1 cellular context compared by ENCODE assay signal in the genomic region with DNA sequence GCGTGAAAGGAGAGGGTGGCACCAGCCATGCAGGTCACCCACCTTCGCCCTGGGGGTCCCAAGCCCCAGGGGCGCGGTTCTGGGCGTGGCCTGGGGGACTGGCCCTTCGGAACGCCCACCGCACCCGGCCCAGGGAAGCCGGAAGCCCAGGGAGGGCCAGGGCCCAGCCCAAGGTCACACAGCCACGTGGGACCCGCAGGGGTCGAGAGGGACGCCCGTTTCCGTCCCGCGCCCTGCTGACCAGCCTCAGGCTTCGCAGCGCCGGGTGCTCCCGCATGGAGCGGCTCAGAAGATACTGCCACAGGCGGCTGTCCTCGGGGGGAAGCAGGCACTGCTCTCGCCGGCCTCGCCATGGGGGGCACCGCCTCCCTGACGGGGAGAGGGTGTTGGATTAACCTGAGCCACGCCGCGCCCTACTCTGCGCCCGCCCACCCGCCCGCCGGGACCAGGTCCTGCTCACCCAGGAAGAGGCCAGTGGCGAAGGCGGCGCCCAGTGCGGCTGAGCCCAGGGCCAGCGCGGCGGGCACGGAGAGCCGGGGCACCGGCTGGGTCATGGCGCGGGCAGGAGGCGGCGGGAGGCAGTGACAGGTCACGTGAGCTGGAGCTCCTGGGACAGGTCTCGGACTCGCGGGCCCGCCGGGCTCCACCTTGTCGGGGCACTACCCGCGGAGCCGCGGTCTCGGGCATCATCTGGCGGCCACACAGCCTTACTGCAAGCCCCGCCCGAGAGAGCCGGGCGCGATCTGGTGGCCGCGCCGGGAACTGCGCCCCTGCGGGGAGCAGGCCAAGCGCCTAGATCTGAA.
TF ChIP-seq lines count a peak whose summit lies in the region.

A gene (minus strand): TSS at position 583 of the 803 bp plus-strand sequence. CDS start 29 bp downstream, at position 554.

TF ChIP-seq in GM12878, 131 proteins besides CTCF, POLR2A, EP300 and RAD21 (continued from another document):
- TF ChIP-seq, protein P1, sequence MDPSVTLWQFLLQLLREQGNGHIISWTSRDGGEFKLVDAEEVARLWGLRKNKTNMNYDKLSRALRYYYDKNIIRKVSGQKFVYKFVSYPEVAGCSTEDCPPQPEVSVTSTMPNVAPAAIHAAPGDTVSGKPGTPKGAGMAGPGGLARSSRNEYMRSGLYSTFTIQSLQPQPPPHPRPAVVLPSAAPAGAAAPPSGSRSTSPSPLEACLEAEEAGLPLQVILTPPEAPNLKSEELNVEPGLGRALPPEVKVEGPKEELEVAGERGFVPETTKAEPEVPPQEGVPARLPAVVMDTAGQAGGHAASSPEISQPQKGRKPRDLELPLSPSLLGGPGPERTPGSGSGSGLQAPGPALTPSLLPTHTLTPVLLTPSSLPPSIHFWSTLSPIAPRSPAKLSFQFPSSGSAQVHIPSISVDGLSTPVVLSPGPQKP (IDR thresholded peaks at IDR 0.05; ENCODE audit: low read depth, low read length) = 0 out of 2 replicates have a peak, but pooled peaks have one; percentile 12
- TF ChIP-seq TARDBP (IDR thresholded peaks at IDR 0.05; ENCODE audit: borderline replicate concordance) (0 out of 2 replicates have a peak, but pooled peaks have one; percentile 52), CREB1 (IDR thresholded peaks at IDR 0.05; ENCODE audit: low read depth) (no peak), MXI1 (IDR thresholded peaks at IDR 0.05; ENCODE audit: low read depth, low read length) (0 out of 2 replicates have a peak, but pooled peaks have one; percentile 19), PAX5 (IDR thresholded peaks at IDR 0.05; ENCODE audit: borderline replicate concordance, low read depth, low read length) (no peak), SIN3A (IDR thresholded peaks at IDR 0.05; ENCODE audit: low read depth, low read length) (peak; percentile 67; the same call in 1 of the 2 replicates), SREBF2 (IDR thresholded peaks at IDR 0.05; ENCODE audit: low read length) (no peak), RAD51 (IDR thresholded peaks at IDR 0.05) (peak; percentile 83), HCFC1 (IDR thresholded peaks at IDR 0.05; ENCODE audit: low read length) (peak; percentile 50; the same call in 1 of the 2 replicates), LARP7 (IDR thresholded peaks at IDR 0.05) (peak; percentile 84), NBN (IDR thresholded peaks at IDR 0.05) (peak; percentile 52; the same call in 1 of the 2 replicates), EGR1 (IDR thresholded peaks at IDR 0.05; ENCODE audit: borderline replicate concordance in 1 of 2, low read depth in 2 of 2, low read length in 2 of 2) (no peak), STAT3 (IDR thresholded peaks at IDR 0.05; ENCODE audit: low read depth, low read length) (no peak), NR2C1 (IDR thresholded peaks at IDR 0.05) (no peak; the same call in 1 of the 2 replicates), STAT1 (conservative IDR thresholded peaks at IDR 0.05) (peak; percentile 76; the same call in 1 of the 2 replicates), NRF1 (conservative IDR thresholded peaks at IDR 0.05; ENCODE audit: low read depth, low read length) (no peak), MTA3 (IDR thresholded peaks at IDR 0.05; ENCODE audit: borderline replicate concordance, low read length) (no peak), IKZF2 (IDR thresholded peaks at IDR 0.05) (peak in 1 of 2 experiments; percentile 25; a peak in 1 of 4 replicates), YY1 (IDR thresholded peaks at IDR 0.05; ENCODE audit: low read depth, low read length) (peak; percentile 83), BACH1 (IDR thresholded peaks at IDR 0.05; ENCODE audit: borderline replicate concordance) (peak; percentile 83)
- TF ChIP-seq, protein P2, sequence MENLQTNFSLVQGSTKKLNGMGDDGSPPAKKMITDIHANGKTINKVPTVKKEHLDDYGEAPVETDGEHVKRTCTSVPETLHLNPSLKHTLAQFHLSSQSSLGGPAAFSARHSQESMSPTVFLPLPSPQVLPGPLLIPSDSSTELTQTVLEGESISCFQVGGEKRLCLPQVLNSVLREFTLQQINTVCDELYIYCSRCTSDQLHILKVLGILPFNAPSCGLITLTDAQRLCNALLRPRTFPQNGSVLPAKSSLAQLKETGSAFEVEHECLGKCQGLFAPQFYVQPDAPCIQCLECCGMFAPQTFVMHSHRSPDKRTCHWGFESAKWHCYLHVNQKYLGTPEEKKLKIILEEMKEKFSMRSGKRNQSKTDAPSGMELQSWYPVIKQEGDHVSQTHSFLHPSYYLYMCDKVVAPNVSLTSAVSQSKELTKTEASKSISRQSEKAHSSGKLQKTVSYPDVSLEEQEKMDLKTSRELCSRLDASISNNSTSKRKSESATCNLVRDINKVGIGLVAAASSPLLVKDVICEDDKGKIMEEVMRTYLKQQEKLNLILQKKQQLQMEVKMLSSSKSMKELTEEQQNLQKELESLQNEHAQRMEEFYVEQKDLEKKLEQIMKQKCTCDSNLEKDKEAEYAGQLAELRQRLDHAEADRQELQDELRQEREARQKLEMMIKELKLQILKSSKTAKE (IDR thresholded peaks at IDR 0.05; ENCODE audit: low read depth, poor library complexity, severe bottlenecking) = no peak
- TF ChIP-seq, protein P3, sequence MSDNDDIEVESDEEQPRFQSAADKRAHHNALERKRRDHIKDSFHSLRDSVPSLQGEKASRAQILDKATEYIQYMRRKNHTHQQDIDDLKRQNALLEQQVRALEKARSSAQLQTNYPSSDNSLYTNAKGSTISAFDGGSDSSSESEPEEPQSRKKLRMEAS (IDR thresholded peaks at IDR 0.05; ENCODE audit: low read depth, low read length) = 0 out of 2 replicates have a peak, but pooled peaks have one; percentile 6
- TF ChIP-seq, protein P4, sequence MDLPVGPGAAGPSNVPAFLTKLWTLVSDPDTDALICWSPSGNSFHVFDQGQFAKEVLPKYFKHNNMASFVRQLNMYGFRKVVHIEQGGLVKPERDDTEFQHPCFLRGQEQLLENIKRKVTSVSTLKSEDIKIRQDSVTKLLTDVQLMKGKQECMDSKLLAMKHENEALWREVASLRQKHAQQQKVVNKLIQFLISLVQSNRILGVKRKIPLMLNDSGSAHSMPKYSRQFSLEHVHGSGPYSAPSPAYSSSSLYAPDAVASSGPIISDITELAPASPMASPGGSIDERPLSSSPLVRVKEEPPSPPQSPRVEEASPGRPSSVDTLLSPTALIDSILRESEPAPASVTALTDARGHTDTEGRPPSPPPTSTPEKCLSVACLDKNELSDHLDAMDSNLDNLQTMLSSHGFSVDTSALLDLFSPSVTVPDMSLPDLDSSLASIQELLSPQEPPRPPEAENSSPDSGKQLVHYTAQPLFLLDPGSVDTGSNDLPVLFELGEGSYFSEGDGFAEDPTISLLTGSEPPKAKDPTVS (IDR thresholded peaks at IDR 0.05; ENCODE audit: low read depth, low read length) = peak; percentile 78
- TF ChIP-seq, protein P5, sequence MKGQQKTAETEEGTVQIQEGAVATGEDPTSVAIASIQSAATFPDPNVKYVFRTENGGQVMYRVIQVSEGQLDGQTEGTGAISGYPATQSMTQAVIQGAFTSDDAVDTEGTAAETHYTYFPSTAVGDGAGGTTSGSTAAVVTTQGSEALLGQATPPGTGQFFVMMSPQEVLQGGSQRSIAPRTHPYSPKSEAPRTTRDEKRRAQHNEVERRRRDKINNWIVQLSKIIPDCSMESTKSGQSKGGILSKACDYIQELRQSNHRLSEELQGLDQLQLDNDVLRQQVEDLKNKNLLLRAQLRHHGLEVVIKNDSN (IDR thresholded peaks at IDR 0.05; ENCODE audit: borderline replicate concordance, extremely low read length, insufficient read depth, low read depth, low read length) = peak; percentile 92
- TF ChIP-seq, protein P6, sequence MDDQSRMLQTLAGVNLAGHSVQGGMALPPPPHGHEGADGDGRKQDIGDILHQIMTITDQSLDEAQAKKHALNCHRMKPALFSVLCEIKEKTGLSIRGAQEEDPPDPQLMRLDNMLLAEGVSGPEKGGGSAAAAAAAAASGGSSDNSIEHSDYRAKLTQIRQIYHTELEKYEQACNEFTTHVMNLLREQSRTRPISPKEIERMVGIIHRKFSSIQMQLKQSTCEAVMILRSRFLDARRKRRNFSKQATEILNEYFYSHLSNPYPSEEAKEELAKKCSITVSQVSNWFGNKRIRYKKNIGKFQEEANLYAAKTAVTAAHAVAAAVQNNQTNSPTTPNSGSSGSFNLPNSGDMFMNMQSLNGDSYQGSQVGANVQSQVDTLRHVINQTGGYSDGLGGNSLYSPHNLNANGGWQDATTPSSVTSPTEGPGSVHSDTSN (IDR thresholded peaks at IDR 0.05; ENCODE audit: insufficient replicate concordance, low read depth, low read length) = peak; percentile 18
- TF ChIP-seq, protein P7, sequence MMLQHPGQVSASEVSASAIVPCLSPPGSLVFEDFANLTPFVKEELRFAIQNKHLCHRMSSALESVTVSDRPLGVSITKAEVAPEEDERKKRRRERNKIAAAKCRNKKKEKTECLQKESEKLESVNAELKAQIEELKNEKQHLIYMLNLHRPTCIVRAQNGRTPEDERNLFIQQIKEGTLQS (IDR thresholded peaks at IDR 0.05; ENCODE audit: borderline replicate concordance, extremely low read depth, low read depth, low read length) = peak; percentile 59; the same call in 1 of the 2 replicates
